16 cellular contexts compared by ENCODE assay signal in the genomic region with DNA sequence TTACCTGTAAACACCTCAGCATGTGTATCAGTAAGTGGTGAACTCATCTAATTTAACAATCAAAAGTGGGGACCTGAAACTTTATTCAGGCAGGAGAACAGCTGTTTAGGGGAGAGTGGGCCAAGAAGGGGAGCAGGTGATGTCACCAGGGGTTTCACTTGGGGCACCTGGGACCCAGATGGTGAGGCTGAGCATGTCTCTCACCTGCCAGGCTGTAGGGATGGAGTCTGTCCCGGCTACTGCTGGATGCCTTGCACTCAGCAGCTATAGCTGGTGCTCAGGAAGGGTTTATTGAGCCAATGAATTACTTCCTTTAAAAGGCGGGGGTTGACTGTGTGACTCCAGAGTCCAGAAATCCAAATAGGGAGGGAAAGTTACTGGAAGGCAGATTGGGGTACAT.
"Had no signal": no experiment of that assay in that cellular context is flagged by ENCODE, and none has a peak within 500 bp of the region (broad histone marks: within the 10 kb centered on the region; RNA-seq: fewer than 3 reads in every experiment).

No MANE protein-coding gene starts in this region.

- H3K27ac ChIP-seq: esophagus squamous epithelium, gastroesophageal sphincter, ovary, upper lobe of right lung, vagina had no signal

- H3K4me1 Mint-ChIP-seq: natural killer cell, neural crest cell had no signal

- H3K36me3 Mint-ChIP-seq: natural killer cell had no signal

- H3K27me3 ChIP-seq: gastroesophageal sphincter, ovary, upper lobe of right lung, vagina had no signal

- H3K9me3 ChIP-seq: esophagus squamous epithelium, gastroesophageal sphincter, mucosa of descending colon, ovary, upper lobe of right lung, vagina had no signal

- DNase-seq: effector memory CD8-positive, alpha-beta T cell; esophagus squamous epithelium; foreskin fibroblast; mammary epithelial cell; mucosa of descending colon; natural killer cell; right cardiac atrium; stimulated activated CD4-positive, alpha-beta T cell treated with anti-CD3 and anti-CD28 coated beads, Interleukin-2, amount 100 ng/mL, for 48 hours; stimulated activated naive CD4-positive, alpha-beta T cell treated with Interleukin-2 at 50 U/mL for 16 hours; upper lobe of right lung had no signal

- H3K4me1 ChIP-seq: esophagus squamous epithelium, gastroesophageal sphincter, upper lobe of right lung, vagina had no signal

- H3K36me3 ChIP-seq: esophagus squamous epithelium, gastroesophageal sphincter, ovary, upper lobe of right lung, vagina had no signal

- H3K4me3 Mint-ChIP-seq: effector memory CD8-positive, alpha-beta T cell; natural killer cell; neural crest cell had no signal

- H3K9me3 Mint-ChIP-seq: effector memory CD8-positive, alpha-beta T cell; natural killer cell; neural crest cell had no signal

- H3K27ac Mint-ChIP-seq: effector memory CD8-positive, alpha-beta T cell; natural killer cell; progenitor cell of endocrine pancreas had no signal

- H3K4me3 ChIP-seq: esophagus squamous epithelium, gastroesophageal sphincter, mucosa of descending colon, ovary, smooth muscle cell, upper lobe of right lung, vagina had no signal

- ATAC-seq: effector memory CD8-positive, alpha-beta T cell; gastroesophageal sphincter; mucosa of descending colon; natural killer cell; right cardiac atrium; upper lobe of right lung had no signal
